Comparison of ENCODE assay signal across 18 cellular contexts in genomic region chr16:79788949-79789348, GRCh38.
DNase-seq lines count a peak whose midpoint lies in the region; ATAC-seq lines count a peak whose summit lies in the region.
"Had no signal": no experiment of that assay in that cellular context is flagged by ENCODE, and none has a peak within 500 bp of the region (broad histone marks: within the 10 kb centered on the region; RNA-seq: fewer than 3 reads in every experiment).

No MANE protein-coding gene starts in this region.

- H3K27ac ChIP-seq in epithelial cell of prostate, result no peak overlapping the region
- H3K27ac ChIP-seq: 22Rv1, BLaER1, C4-2B had no signal

- ATAC-seq in GM19351 (IDR thresholded peaks at IDR 0.05; ENCODE audit: unreplicated experiment), result no peak
- no peak for ATAC-seq in HG03280 (IDR thresholded peaks at IDR 0.05; ENCODE audit: unreplicated experiment)
- ATAC-seq: GM23338, HCT116 had no signal

- peak; percentile 2 for DNase-seq in DMS53 (lab: John Stamatoyannopoulos, UW)
- no peak for DNase-seq in DMS53 treated with DMSO at 0.1 percent for 48 hours (lab: John Stamatoyannopoulos, UW; ENCODE audit: unreplicated experiment)
- DNase-seq in epithelial cell of prostate (ENCODE audit: low read depth, low spot score), result peak; percentile 33
- peak; percentile 67 for DNase-seq in islet precursor cell
- DNase-seq in activated CD8-positive, alpha-beta memory T cell treated with anti-CD3 and anti-CD28 coated beads for 24 hours, result no peak
- no peak for DNase-seq in CD1c-positive myeloid dendritic cell (ENCODE audit: extremely low spot score)
- DNase-seq: CD4-positive, alpha-beta T cell; CD8-positive, alpha-beta memory T cell; DMS 273 treated with DMSO at 0.1 percent for 48 hours; DND-41; H9 had no signal

Comparison
In these comparisons a context has a peak if more than half of its experiments do, and no peak if none do; other contexts are left out.
1. DNase-seq: peak in DMS53 (single experiment), epithelial cell of prostate (single experiment) and islet precursor cell (single experiment); none in DMS53 treated with DMSO at 0.1 percent for 48 hours (single experiment), activated CD8-positive, alpha-beta memory T cell treated with anti-CD3 and anti-CD28 coated beads for 24 hours (single experiment) and CD1c-positive myeloid dendritic cell (single experiment).